ENCODE assay signal across 1 cellular context in genomic region chr1:1942753-1943656, GRCh38.
TF ChIP-seq lines count a peak whose summit lies in the region.

No MANE protein-coding gene starts in this region.

TF ChIP-seq in HepG2, 621 proteins besides CTCF, POLR2A, EP300 and RAD21 (continued from another document):
- TF ChIP-seq PAXIP1 (CRISPR knock-in tag; conservative IDR thresholded peaks at IDR 0.05) = peak; percentile 96
- TF ChIP-seq ZNF431 (CRISPR knock-in tag; IDR thresholded peaks at IDR 0.05; ENCODE audit: borderline replicate concordance, low read depth) = no peak; the same call in none of the 2 replicates
- no peak; the same call in 1 of the 2 replicates for TF ChIP-seq TMF1 (CRISPR knock-in tag; IDR thresholded peaks at IDR 0.05; ENCODE audit: low read depth)
- no peak for TF ChIP-seq ZNF17 (CRISPR knock-in tag; IDR thresholded peaks at IDR 0.05)
- no peak for TF ChIP-seq ZNF75D (CRISPR knock-in tag; IDR thresholded peaks at IDR 0.05; ENCODE audit: borderline replicate concordance)
- TF ChIP-seq ZNF367 (CRISPR knock-in tag; IDR thresholded peaks at IDR 0.05; ENCODE audit: borderline replicate concordance) = no peak
- TF ChIP-seq ZNF18 (CRISPR knock-in tag; IDR thresholded peaks at IDR 0.05; ENCODE audit: insufficient replicate concordance) = peak; percentile 37
- TF ChIP-seq RXRA (CRISPR knock-in tag; IDR thresholded peaks at IDR 0.05) = peak; percentile 93
- no peak for TF ChIP-seq ZNF496 (CRISPR knock-in tag; IDR thresholded peaks at IDR 0.05; ENCODE audit: insufficient replicate concordance)
- TF ChIP-seq FUBP1 (CRISPR knock-in tag; IDR thresholded peaks at IDR 0.05; ENCODE audit: borderline replicate concordance) = no peak
- TF ChIP-seq HOXD1 (CRISPR knock-in tag; IDR thresholded peaks at IDR 0.05) = peak; percentile 65; the same call in 1 of the 2 replicates
- no peak for TF ChIP-seq NFAT5 (CRISPR knock-in tag; IDR thresholded peaks at IDR 0.05)
- no peak for TF ChIP-seq ZBTB40 (IDR thresholded peaks at IDR 0.05)
- peak; percentile 28; the same call in 1 of the 2 replicates for TF ChIP-seq ZBTB40 (CRISPR knock-in tag; IDR thresholded peaks at IDR 0.05)
- no peak; the same call in 1 of the 2 replicates for TF ChIP-seq ZSCAN20 (CRISPR knock-in tag; IDR thresholded peaks at IDR 0.05; ENCODE audit: borderline replicate concordance)
- peak; percentile 74; the same call in 1 of the 2 replicates for TF ChIP-seq ZBTB43 (CRISPR knock-in tag; conservative IDR thresholded peaks at IDR 0.05)
- TF ChIP-seq ZNF275 (CRISPR knock-in tag; IDR thresholded peaks at IDR 0.05; ENCODE audit: borderline replicate concordance) = peak; percentile 81; the same call in 1 of the 2 replicates
- TF ChIP-seq BHLHE40 (IDR thresholded peaks at IDR 0.05; ENCODE audit: low read length) = no peak
- 0 out of 2 replicates have a peak, but pooled peaks have one; percentile 43 for TF ChIP-seq NKX3-1 (CRISPR knock-in tag; IDR thresholded peaks at IDR 0.05)
- no peak for TF ChIP-seq NFIC (IDR thresholded peaks at IDR 0.05; ENCODE audit: low read length)
TF ChIP-seq in HepG2: peak in this region for 294.
